18 cellular contexts compared by ENCODE assay signal in genomic region chr10:93139059-93139658, GRCh38.
DNase-seq lines count a peak whose midpoint lies in the region; ATAC-seq and TF ChIP-seq lines count a peak whose summit lies in the region.
"Had no signal": no experiment of that assay in that cellular context is flagged by ENCODE, and none has a peak within 500 bp of the region (broad histone marks: within the 10 kb centered on the region; RNA-seq: fewer than 3 reads in every experiment).

No MANE protein-coding gene starts in this region.

- no peaks in the 10 kb centered on the region for H3K36me3 ChIP-seq in right lobe of liver
- H3K36me3 ChIP-seq in heart right ventricle: no peaks in the 10 kb centered on the region
- H3K36me3 ChIP-seq in stomach: no peaks in the 10 kb centered on the region
- H3K36me3 ChIP-seq: SJSA1 had no signal

- no peak overlapping the region for H3K27ac ChIP-seq in right lobe of liver
- H3K27ac ChIP-seq in heart right ventricle: no peak overlapping the region
- no peak overlapping the region for H3K27ac ChIP-seq in stomach
- H3K27ac ChIP-seq: C4-2B, SJSA1 had no signal

- intact Hi-C loops in MCF 10A (cut with micrococcal nuclease) (no loop called here), right lobe of liver (cut with DNase I) (no loop called here), heart right ventricle (cut with DNase I) (no loop called here), stomach (cut with DNase I; ENCODE audit: low total_unique reads) (no loop called here)

- ATAC-seq in right lobe of liver: peak in 3 of 4 donors; percentile 12 to 31 (median 25)
- ATAC-seq in heart right ventricle: no peak
- ATAC-seq: HCT116 had no signal

- no peaks in the 10 kb centered on the region for H3K9me3 ChIP-seq in right lobe of liver
- H3K9me3 ChIP-seq in heart right ventricle: no peaks in the 10 kb centered on the region
- no peaks in the 10 kb centered on the region for H3K9me3 ChIP-seq in stomach
- H3K9me3 ChIP-seq: Caco-2, SJSA1 had no signal

- H3K4me3 Mint-ChIP-seq in MCF 10A (ENCODE audit: unreplicated experiment) (no peak overlapping the region), osteocyte (ENCODE audit: unreplicated experiment) (no peak overlapping the region)
- H3K4me3 Mint-ChIP-seq: IgD-negative memory B cell had no signal

- peaks cover 8% of the 10 kb centered on the region for H3K9me3 Mint-ChIP-seq in MCF 10A (ENCODE audit: unreplicated experiment)
- peaks cover 3% of the 10 kb centered on the region for H3K9me3 Mint-ChIP-seq in osteocyte (ENCODE audit: unreplicated experiment)

- TF ChIP-seq EP300 in stomach (IDR thresholded peaks at IDR 0.05): no peak

- CTCF ChIA-PET in MCF 10A (lab: Yijun Ruan, JAX): interaction anchor here (0.7 kb wide), 1 partner anchor 34 kb away, joined by 3 read pairs; no protein-coding TSS in a partner anchor

- H3K27me3 ChIP-seq in right lobe of liver: no peaks in the 10 kb centered on the region
- H3K27me3 ChIP-seq in heart right ventricle: peaks cover 0 to 44% (median 4%) of the 10 kb centered on the region in 7 donors
- H3K27me3 ChIP-seq in stomach: peaks cover 0 to 2% (median 0%) of the 10 kb centered on the region in 3 donors
- H3K27me3 ChIP-seq: SJSA1 had no signal

- no peaks in the 10 kb centered on the region for H3K4me1 ChIP-seq in right lobe of liver
- H3K4me1 ChIP-seq in heart right ventricle: peaks cover 0 to 8% (median 0%) of the 10 kb centered on the region in 9 donors
- no peaks in the 10 kb centered on the region for H3K4me1 ChIP-seq in stomach
- H3K4me1 ChIP-seq: Caco-2, SJSA1 had no signal

- POLR2A ChIA-PET in MCF 10A (lab: Yijun Ruan, JAX): interaction anchor here (0.8 kb wide), 1 partner anchor 14 kb away, joined by 3 read pairs; no protein-coding TSS in a partner anchor

- H3K27ac Mint-ChIP-seq in MCF 10A (ENCODE audit: low read depth, unreplicated experiment) (peak overlapping the region; percentile 92), osteocyte (ENCODE audit: unreplicated experiment) (no peak overlapping the region)
- H3K27ac Mint-ChIP-seq: IgD-negative memory B cell had no signal

- TF ChIP-seq POLR2A in right lobe of liver (IDR thresholded peaks at IDR 0.05): no peak
- no peak for TF ChIP-seq POLR2A in stomach (IDR thresholded peaks at IDR 0.05)

- WGBS in right lobe of liver (ENCODE audit: insufficient coverage, low coverage, low lambda C conversion rate, missing lambda C conversion rate): 59% methylated on average over 5 of the region's 5 CpGs
- 68 to 71% methylated on average over 5 of the region's 5 CpGs for WGBS in heart right ventricle, 2 donors
- WGBS in stomach, 5 donors: 35 to 53% (median 45%) methylated on average over 5 of the region's 5 CpGs

- H3K4me3 ChIP-seq in right lobe of liver (no peak overlapping the region), heart right ventricle (no peak overlapping the region), stomach (no peak overlapping the region)
- H3K4me3 ChIP-seq: SJSA1 had no signal

- TF ChIP-seq CTCF in MCF 10A (IDR thresholded peaks at IDR 0.05; ENCODE audit: unreplicated experiment) (no peak), right lobe of liver (IDR thresholded peaks at IDR 0.05) (no peak), heart right ventricle (IDR thresholded peaks at IDR 0.05) (no peak), osteocyte (IDR thresholded peaks at IDR 0.05) (no peak), stomach (IDR thresholded peaks at IDR 0.05) (no peak)

- H3K4me1 Mint-ChIP-seq in MCF 10A (ENCODE audit: insufficient read depth, unreplicated experiment) (peaks cover 8% of the 10 kb centered on the region), osteocyte (ENCODE audit: unreplicated experiment) (peaks cover 9% of the 10 kb centered on the region)

- no TSS peak for BruUV-seq in MCF 10A (replicated peaks; lab: Mats Ljungman, UMichigan)

- no peaks in the 10 kb centered on the region for H3K27me3 Mint-ChIP-seq in MCF 10A (ENCODE audit: insufficient read depth, unreplicated experiment)
- peaks cover 6% of the 10 kb centered on the region for H3K27me3 Mint-ChIP-seq in osteocyte (ENCODE audit: unreplicated experiment)

- DNase-seq in CD1c-positive myeloid dendritic cell (ENCODE audit: extremely low spot score) (peak; percentile 80), NOMO-1 treated with DMSO at 0.1 percent for 48 hours (lab: John Stamatoyannopoulos, UW; ENCODE audit: unreplicated experiment) (peak; percentile 68), MCF 10A (ENCODE audit: unreplicated experiment) (no peak), right lobe of liver (no peak), heart right ventricle (no peak), osteocyte (ENCODE audit: extremely low spot score, unreplicated experiment) (no peak), stomach (no peak)
- DNase-seq in stimulated activated CD4-positive, alpha-beta T cell treated with anti-CD3 and anti-CD28 coated beads, Interleukin-2, amount 100 ng/mL, for 48 hours: no peak
- DNase-seq: Caco-2, NCI-H1092, NCI-H1694, NCI-H2107, NCI-H345, NCI-H526 treated with DMSO at 0.1 percent for 48 hours had no signal

- H3K36me3 Mint-ChIP-seq in MCF 10A (ENCODE audit: insufficient read depth, unreplicated experiment): no peaks in the 10 kb centered on the region
- H3K36me3 Mint-ChIP-seq in osteocyte (ENCODE audit: unreplicated experiment): no peaks in the 10 kb centered on the region
- H3K36me3 Mint-ChIP-seq: IgD-negative memory B cell had no signal

Comparison
In these comparisons a context has a peak if more than half of its experiments do, and no peak if none do; other contexts are left out.
1. DNase-seq: peak in CD1c-positive myeloid dendritic cell (single experiment) and NOMO-1 treated with DMSO at 0.1 percent for 48 hours (single experiment); none in MCF 10A (single experiment), right lobe of liver (0 of 3), heart right ventricle (0 of 2), osteocyte (single experiment), stimulated activated CD4-positive, alpha-beta T cell treated with anti-CD3 and anti-CD28 coated beads, Interleukin-2, amount 100 ng/mL, for 48 hours (0 of 2) and stomach (single experiment).
2. ATAC-seq: peak in right lobe of liver (3 of 4); none in heart right ventricle (0 of 8).